In genomic region chr20:45329497-45330319, GRCh38 we compare ENCODE assay signal across 23 cellular contexts. TPM values are rescaled to one million over a fixed set of nuclear protein-coding genes. Genes with fewer than 3 reads are reported as not detected.
DNase-seq lines count a peak whose midpoint lies in the region; ATAC-seq, FAIRE-seq and TF ChIP-seq lines count a peak whose summit lies in the region.
"Had no signal": no experiment of that assay in that cellular context is flagged by ENCODE, and none has a peak within 500 bp of the region (broad histone marks: within the 10 kb centered on the region; RNA-seq: fewer than 3 reads in every experiment).

No MANE protein-coding gene starts in this region.

- H3K4me3 ChIP-seq in DOHH2 (ENCODE audit: low read length) = no peak overlapping the region
- no peak overlapping the region for H3K4me3 ChIP-seq in pancreas
- H3K4me3 ChIP-seq: tibial artery had no signal

- no peaks in the 10 kb centered on the region for H3K9me3 ChIP-seq in DOHH2 (ENCODE audit: control insufficient read depth, insufficient read depth, low read length)
- no peaks in the 10 kb centered on the region for H3K9me3 ChIP-seq in pancreas
- H3K9me3 ChIP-seq: neutrophil, tibial artery had no signal

- no peaks in the 10 kb centered on the region for H3F3A ChIP-seq in DOHH2 (ENCODE audit: control insufficient read depth, insufficient read depth)

- WGBS in pancreas, 2 donors = 25 to 30% methylated on average over 7 of the region's 7 CpGs

- H3K36me3 ChIP-seq in DOHH2 (ENCODE audit: control insufficient read depth, low read length) (no peaks in the 10 kb centered on the region), pancreas (peaks cover 0 to 89% (median 17%) of the 10 kb centered on the region in 3 donors)
- H3K36me3 ChIP-seq: neutrophil had no signal

- TF ChIP-seq CTCF in DOHH2 (IDR thresholded peaks at IDR 0.05; ENCODE audit: low read depth, low read length, poor library complexity, severe bottlenecking) (no peak), RWPE1 (conservative IDR thresholded peaks at IDR 0.05; ENCODE audit: low read depth) (no peak), foreskin keratinocyte (conservative IDR thresholded peaks at IDR 0.05) (peak; percentile 19), pancreas (IDR thresholded peaks at IDR 0.05) (no peak)

- no peaks in the 10 kb centered on the region for H3K79me2 ChIP-seq in DOHH2 (ENCODE audit: control insufficient read depth, low read length)

- no peaks in the 10 kb centered on the region for H4K20me1 ChIP-seq in DOHH2 (ENCODE audit: control insufficient read depth, insufficient read depth, low read depth, low read length)

- ATAC-seq in foreskin keratinocyte (peak; percentile 52), pancreas (peak; percentile 61 to 82 (median 72))
- ATAC-seq: right cardiac atrium, SK-N-SH treated with all-trans-retinoic acid at 6 μM for 48 hours had no signal

- H3K27ac ChIP-seq in DOHH2 (ENCODE audit: low read depth, low read length) = no peak overlapping the region
- H3K27ac ChIP-seq in RWPE1 = peak overlapping the region; percentile 39
- H3K27ac ChIP-seq in foreskin keratinocyte = no peak overlapping the region
- peak overlapping the region in 1 of 4 donors; percentile 50 for H3K27ac ChIP-seq in pancreas
- H3K27ac ChIP-seq: HL-60, neutrophil, tibial artery had no signal

- H3K4me1 ChIP-seq in DOHH2 (ENCODE audit: control insufficient read depth, low read length) (peaks cover 10% of the 10 kb centered on the region), foreskin keratinocyte (no peaks in the 10 kb centered on the region), pancreas (peaks cover 0 to 25% (median 12%) of the 10 kb centered on the region in 3 donors)

- H3K4me2 ChIP-seq in DOHH2 (ENCODE audit: low read length) = peak overlapping the region; percentile 5; the same call in 1 of the 2 replicates

- no peak for DNase-seq in RWPE1 (ENCODE audit: low spot score)
- no peak for DNase-seq in foreskin keratinocyte
- peak in 5 of 6 donors; percentile 67 to 76 (median 73) for DNase-seq in pancreas
- no peak for DNase-seq in dedifferentiated amniotic fluid mesenchymal stem cell (ENCODE audit: extremely low spot score)
- no peak for DNase-seq in NCI-H1694 treated with DMSO at 0.1 percent for 48 hours (lab: John Stamatoyannopoulos, UW)
- no peak for DNase-seq in anterior cingulate cortex (lab: John Stamatoyannopoulos, UW)
- DNase-seq in SW480 (ENCODE audit: low spot score) = no peak
- DNase-seq: activated CD4-positive, alpha-beta T cell treated with anti-CD3 and anti-CD28 coated beads for 4 hours; activated effector memory CD4-positive, alpha-beta T cell treated with anti-CD3 and anti-CD28 coated beads, Interleukin-2, amount 50 U/mL, for 16 hours; EL; HCEC 1CT; Kasumi-1; kidney glomerular epithelial cell; NCI-H1105; NCI-H69; right cardiac atrium; stimulated activated naive CD4-positive, alpha-beta T cell; tibial artery had no signal

- no peaks in the 10 kb centered on the region for H3K9me2 ChIP-seq in DOHH2 (replicated peaks; ENCODE audit: control insufficient read depth, low read length)

- no peaks in the 10 kb centered on the region for H3K27me3 ChIP-seq in DOHH2 (ENCODE audit: control insufficient read depth, low read length)
- no peaks in the 10 kb centered on the region for H3K27me3 ChIP-seq in foreskin keratinocyte
- no peaks in the 10 kb centered on the region for H3K27me3 ChIP-seq in pancreas
- H3K27me3 ChIP-seq: neutrophil, tibial artery had no signal

- intact Hi-C loops in pancreas (cut with DNase I) = no loop called here

- no peak for FAIRE-seq in pancreas (lab: Jason Lieb, UNC)

- POLR2A ChIA-PET in RWPE1 (lab: Yijun Ruan, JAX; ENCODE audit: low non-redundant PET) = no interaction called here

- CTCF ChIA-PET in RWPE1 (lab: Yijun Ruan, JAX) = interaction anchor here (1.2 kb wide), 1 partner anchor 36 kb away, joined by 3 read pairs; no protein-coding TSS in a partner anchor

RNA-seq across cellular contexts. Expression of gene SDC4, which starts 18.5 kb away (rescaled TPM):
- total RNA-seq in foreskin keratinocyte (169 and 187 TPM in 2 replicates), pancreas (100 to 1,000 TPM in 2 of 6 donors, 10 to 100 TPM in 4; 50.9 to 208 (median 56.0) TPM)
- polyA plus RNA-seq in foreskin keratinocyte (136 and 143 TPM in 2 replicates), pancreas (10 to 100 TPM; 48.2 to 54.8 TPM)

RNA-seq across cellular contexts. Expression of gene MATN4, which starts 21.6 kb away (rescaled TPM):
- total RNA-seq in foreskin keratinocyte = 0.10 TPM in 1 of 2 replicates, not detected in the other
- 0.02 and 0.06 TPM in 2 replicates for polyA plus RNA-seq in foreskin keratinocyte
- 1 to 10 TPM in 5 of 6 donors, under 1 TPM in 1; 0.89 to 6.4 (median 2.3) TPM for total RNA-seq in pancreas
- polyA plus RNA-seq in pancreas = 1 to 10 TPM; 1.5 to 3.1 TPM
- total RNA-seq: fibroblast of villous mesenchyme had no signal

RNA-seq across cellular contexts. Expression of gene RBPJL, which starts 23.1 kb away (rescaled TPM):
- total RNA-seq in foreskin keratinocyte (not detected in 2 replicates), pancreas (100 to 1,000 TPM; 169 to 591 (median 427) TPM)
- polyA plus RNA-seq in foreskin keratinocyte (not detected in 2 replicates), pancreas (1,000 to 10,000 TPM; 1,163 to 1,575 TPM)
- total RNA-seq: fibroblast of villous mesenchyme, right cardiac atrium had no signal
- polyA plus RNA-seq: right cardiac atrium had no signal

RNA-seq across cellular contexts. Expression of gene SYS1, which starts 33.2 kb away (rescaled TPM):
- total RNA-seq in foreskin keratinocyte (18.0 and 18.7 TPM in 2 replicates), pancreas (10 to 100 TPM; 11.1 to 19.0 (median 16.5) TPM)
- polyA plus RNA-seq in foreskin keratinocyte (19.8 and 20.3 TPM in 2 replicates), pancreas (10 to 100 TPM in 1 of 2 donors, 1 to 10 TPM in 1; 9.6 to 13.7 TPM)

RNA-seq across cellular contexts. Expression of gene TP53TG5, which starts 48.4 kb away (rescaled TPM):
- not detected in 2 replicates for total RNA-seq in foreskin keratinocyte
- polyA plus RNA-seq in foreskin keratinocyte = not detected in 2 replicates
- under 1 TPM in 1 of 6 donors, not detected in 5; 0.44 TPM for total RNA-seq in pancreas
- polyA plus RNA-seq in pancreas = not detected
- total RNA-seq: fibroblast of villous mesenchyme had no signal

Comparison
In these comparisons a context has a peak if more than half of its experiments do, and no peak if none do; other contexts are left out.
1. DNase-seq: peak in pancreas (5 of 6); none in RWPE1 (single experiment), foreskin keratinocyte (0 of 2), dedifferentiated amniotic fluid mesenchymal stem cell (single experiment), NCI-H1694 treated with DMSO at 0.1 percent for 48 hours (single experiment), anterior cingulate cortex (0 of 58) and SW480 (single experiment).
2. RNA of gene RBPJL, which starts 23.1 kb away (total RNA-seq): 169 to 591 TPM in pancreas; not detected in foreskin keratinocyte; every median in the first group is over 100 times any median in the second.